1 cellular context compared by ENCODE assay signal in the genomic region with DNA sequence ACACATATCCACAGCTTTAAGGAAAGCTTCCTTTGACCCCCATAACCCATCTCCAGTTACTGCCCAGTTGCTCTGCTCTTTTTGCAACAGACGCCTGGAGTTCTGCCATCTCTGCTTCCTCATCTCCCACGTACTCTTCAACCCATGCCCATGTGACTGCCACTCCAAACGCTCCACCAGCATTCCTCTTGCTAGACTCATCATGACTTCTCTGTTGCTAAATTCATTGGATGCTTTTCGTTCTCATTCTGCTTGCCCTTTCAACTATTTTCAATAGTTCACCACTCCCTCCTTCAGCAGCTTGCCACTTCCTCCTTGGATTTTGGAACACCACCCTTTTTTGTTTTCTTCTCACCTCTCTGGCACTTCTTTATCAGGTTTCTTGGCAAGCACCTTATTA.
TF ChIP-seq lines count a peak whose summit lies in the region.

No MANE protein-coding gene starts in this region.

TF ChIP-seq in HCT116, 20 proteins besides CTCF, POLR2A, EP300 and RAD21 (continued from another document):
- TF ChIP-seq EZH2phosphoT487 (IDR thresholded peaks at IDR 0.05; ENCODE audit: borderline replicate concordance) (no peak), POLR2AphosphoS5 (IDR thresholded peaks at IDR 0.05; ENCODE audit: low read depth, low read length) (no peak), TCF7L2 (IDR thresholded peaks at IDR 0.05; ENCODE audit: borderline replicate concordance, extremely low read depth, insufficient read depth, insufficient read length) (no peak), ZNF274 (IDR thresholded peaks at IDR 0.05; ENCODE audit: low read depth, low read length) (no peak), ZFX (IDR thresholded peaks at IDR 0.05) (no peak), YY1 (IDR thresholded peaks at IDR 0.05; ENCODE audit: extremely low read depth, insufficient replicate concordance, low read depth, low read length) (peak; percentile 48), ELF1 (IDR thresholded peaks at IDR 0.05; ENCODE audit: borderline replicate concordance, low read depth) (no peak), CBX3 (IDR thresholded peaks at IDR 0.05; ENCODE audit: low read depth) (peak; percentile 30; the same call in 1 of the 2 replicates), SP1 (IDR thresholded peaks at IDR 0.05; ENCODE audit: low read depth) (0 out of 2 replicates have a peak, but pooled peaks have one; percentile 15), EZH2 (IDR thresholded peaks at IDR 0.05) (no peak), SIN3A (IDR thresholded peaks at IDR 0.05; ENCODE audit: low read depth) (no peak), SRF (IDR thresholded peaks at IDR 0.05; ENCODE audit: low read depth) (no peak), EGR1 (IDR thresholded peaks at IDR 0.05; ENCODE audit: low read depth) (no peak), CEBPB (IDR thresholded peaks at IDR 0.05; ENCODE audit: low read depth) (peak; percentile 30; the same call in 1 of the 2 replicates), FOSL1 (IDR thresholded peaks at IDR 0.05; ENCODE audit: low read depth) (no peak; the same call in 1 of the 2 replicates)
- TF ChIP-seq, protein P1, sequence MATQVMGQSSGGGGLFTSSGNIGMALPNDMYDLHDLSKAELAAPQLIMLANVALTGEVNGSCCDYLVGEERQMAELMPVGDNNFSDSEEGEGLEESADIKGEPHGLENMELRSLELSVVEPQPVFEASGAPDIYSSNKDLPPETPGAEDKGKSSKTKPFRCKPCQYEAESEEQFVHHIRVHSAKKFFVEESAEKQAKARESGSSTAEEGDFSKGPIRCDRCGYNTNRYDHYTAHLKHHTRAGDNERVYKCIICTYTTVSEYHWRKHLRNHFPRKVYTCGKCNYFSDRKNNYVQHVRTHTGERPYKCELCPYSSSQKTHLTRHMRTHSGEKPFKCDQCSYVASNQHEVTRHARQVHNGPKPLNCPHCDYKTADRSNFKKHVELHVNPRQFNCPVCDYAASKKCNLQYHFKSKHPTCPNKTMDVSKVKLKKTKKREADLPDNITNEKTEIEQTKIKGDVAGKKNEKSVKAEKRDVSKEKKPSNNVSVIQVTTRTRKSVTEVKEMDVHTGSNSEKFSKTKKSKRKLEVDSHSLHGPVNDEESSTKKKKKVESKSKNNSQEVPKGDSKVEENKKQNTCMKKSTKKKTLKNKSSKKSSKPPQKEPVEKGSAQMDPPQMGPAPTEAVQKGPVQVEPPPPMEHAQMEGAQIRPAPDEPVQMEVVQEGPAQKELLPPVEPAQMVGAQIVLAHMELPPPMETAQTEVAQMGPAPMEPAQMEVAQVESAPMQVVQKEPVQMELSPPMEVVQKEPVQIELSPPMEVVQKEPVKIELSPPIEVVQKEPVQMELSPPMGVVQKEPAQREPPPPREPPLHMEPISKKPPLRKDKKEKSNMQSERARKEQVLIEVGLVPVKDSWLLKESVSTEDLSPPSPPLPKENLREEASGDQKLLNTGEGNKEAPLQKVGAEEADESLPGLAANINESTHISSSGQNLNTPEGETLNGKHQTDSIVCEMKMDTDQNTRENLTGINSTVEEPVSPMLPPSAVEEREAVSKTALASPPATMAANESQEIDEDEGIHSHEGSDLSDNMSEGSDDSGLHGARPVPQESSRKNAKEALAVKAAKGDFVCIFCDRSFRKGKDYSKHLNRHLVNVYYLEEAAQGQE (IDR thresholded peaks at IDR 0.05; ENCODE audit: low read depth), result no peak
- TF ChIP-seq, protein P2, sequence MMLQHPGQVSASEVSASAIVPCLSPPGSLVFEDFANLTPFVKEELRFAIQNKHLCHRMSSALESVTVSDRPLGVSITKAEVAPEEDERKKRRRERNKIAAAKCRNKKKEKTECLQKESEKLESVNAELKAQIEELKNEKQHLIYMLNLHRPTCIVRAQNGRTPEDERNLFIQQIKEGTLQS (IDR thresholded peaks at IDR 0.05), result no peak
